ENCODE assay signal across 2 cellular contexts in the genomic region with DNA sequence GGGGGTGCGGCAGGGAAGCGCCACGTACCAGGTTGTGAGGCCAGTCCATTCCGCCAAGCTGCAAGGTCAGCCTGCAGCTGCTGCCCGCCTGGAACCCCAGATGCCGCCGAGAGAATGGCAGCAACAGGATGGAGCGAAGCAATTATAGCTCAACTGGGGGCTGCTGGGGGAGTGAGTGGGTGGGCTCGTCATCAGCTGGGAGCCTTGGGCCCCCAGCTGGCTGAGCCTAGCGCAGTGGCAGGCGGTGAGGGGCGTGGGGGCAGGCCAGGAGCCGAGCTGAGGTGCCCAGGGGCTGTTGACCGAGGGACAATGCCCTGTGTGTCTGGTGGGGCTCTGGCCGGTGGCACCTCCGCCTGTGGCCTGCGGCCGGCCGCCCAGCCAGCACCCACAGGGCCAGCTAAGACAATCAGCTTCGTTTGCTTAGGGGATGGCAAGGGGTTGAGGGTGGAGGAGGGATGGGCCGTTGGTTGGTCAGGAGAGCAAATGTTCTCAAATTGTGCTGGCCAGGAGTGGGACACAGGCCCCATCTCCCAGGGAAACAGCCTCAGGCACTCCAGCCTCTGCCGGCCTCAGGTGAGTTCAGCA.
TF ChIP-seq lines count a peak whose summit lies in the region.

A gene with protein sequence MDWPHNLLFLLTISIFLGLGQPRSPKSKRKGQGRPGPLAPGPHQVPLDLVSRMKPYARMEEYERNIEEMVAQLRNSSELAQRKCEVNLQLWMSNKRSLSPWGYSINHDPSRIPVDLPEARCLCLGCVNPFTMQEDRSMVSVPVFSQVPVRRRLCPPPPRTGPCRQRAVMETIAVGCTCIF (minus strand): TSS at position 116 of the 585 bp plus-strand sequence. CDS start 67 bp downstream, at position 49.

TF ChIP-seq in SK-N-SH, 30 proteins besides CTCF, POLR2A, EP300 and RAD21 (continued from another document):
- TF ChIP-seq MEF2A (IDR thresholded peaks at IDR 0.05; ENCODE audit: borderline replicate concordance, low read depth) (no peak), MXI1 (IDR thresholded peaks at IDR 0.05; ENCODE audit: low read depth, low read length) (no peak), TEAD4 (IDR thresholded peaks at IDR 0.05; ENCODE audit: borderline replicate concordance, insufficient read depth) (no peak), RXRA (IDR thresholded peaks at IDR 0.05; ENCODE audit: borderline replicate concordance, low read depth) (no peak)
- TF ChIP-seq, protein P1, sequence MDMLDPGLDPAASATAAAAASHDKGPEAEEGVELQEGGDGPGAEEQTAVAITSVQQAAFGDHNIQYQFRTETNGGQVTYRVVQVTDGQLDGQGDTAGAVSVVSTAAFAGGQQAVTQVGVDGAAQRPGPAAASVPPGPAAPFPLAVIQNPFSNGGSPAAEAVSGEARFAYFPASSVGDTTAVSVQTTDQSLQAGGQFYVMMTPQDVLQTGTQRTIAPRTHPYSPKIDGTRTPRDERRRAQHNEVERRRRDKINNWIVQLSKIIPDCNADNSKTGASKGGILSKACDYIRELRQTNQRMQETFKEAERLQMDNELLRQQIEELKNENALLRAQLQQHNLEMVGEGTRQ (IDR thresholded peaks at IDR 0.05; ENCODE audit: borderline replicate concordance, low read depth, low read length): no peak

TF ChIP-seq in SK-N-SH treated with all-trans-retinoic acid at 6 μM for 48 hours, 23 proteins besides CTCF, POLR2A, EP300 and RAD21:
- TF ChIP-seq, protein P2, sequence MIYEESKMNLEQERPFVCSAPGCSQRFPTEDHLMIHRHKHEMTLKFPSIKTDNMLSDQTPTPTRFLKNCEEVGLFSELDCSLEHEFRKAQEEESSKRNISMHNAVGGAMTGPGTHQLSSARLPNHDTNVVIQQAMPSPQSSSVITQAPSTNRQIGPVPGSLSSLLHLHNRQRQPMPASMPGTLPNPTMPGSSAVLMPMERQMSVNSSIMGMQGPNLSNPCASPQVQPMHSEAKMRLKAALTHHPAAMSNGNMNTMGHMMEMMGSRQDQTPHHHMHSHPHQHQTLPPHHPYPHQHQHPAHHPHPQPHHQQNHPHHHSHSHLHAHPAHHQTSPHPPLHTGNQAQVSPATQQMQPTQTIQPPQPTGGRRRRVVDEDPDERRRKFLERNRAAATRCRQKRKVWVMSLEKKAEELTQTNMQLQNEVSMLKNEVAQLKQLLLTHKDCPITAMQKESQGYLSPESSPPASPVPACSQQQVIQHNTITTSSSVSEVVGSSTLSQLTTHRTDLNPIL (CRISPR knock-in tag; IDR thresholded peaks at IDR 0.05; ENCODE audit: low read depth): no peak
- TF ChIP-seq ZFP3 (CRISPR knock-in tag; IDR thresholded peaks at IDR 0.05): no peak
- TF ChIP-seq ZFP30 (CRISPR knock-in tag; IDR thresholded peaks at IDR 0.05): no peak
- TF ChIP-seq BACH2 (CRISPR knock-in tag; IDR thresholded peaks at IDR 0.05; ENCODE audit: borderline replicate concordance): no peak
- TF ChIP-seq, protein P3, sequence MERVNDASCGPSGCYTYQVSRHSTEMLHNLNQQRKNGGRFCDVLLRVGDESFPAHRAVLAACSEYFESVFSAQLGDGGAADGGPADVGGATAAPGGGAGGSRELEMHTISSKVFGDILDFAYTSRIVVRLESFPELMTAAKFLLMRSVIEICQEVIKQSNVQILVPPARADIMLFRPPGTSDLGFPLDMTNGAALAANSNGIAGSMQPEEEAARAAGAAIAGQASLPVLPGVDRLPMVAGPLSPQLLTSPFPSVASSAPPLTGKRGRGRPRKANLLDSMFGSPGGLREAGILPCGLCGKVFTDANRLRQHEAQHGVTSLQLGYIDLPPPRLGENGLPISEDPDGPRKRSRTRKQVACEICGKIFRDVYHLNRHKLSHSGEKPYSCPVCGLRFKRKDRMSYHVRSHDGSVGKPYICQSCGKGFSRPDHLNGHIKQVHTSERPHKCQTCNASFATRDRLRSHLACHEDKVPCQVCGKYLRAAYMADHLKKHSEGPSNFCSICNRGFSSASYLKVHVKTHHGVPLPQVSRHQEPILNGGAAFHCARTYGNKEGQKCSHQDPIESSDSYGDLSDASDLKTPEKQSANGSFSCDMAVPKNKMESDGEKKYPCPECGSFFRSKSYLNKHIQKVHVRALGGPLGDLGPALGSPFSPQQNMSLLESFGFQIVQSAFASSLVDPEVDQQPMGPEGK (CRISPR knock-in tag; IDR thresholded peaks at IDR 0.05; ENCODE audit: borderline replicate concordance): no peak
- TF ChIP-seq, protein P4, sequence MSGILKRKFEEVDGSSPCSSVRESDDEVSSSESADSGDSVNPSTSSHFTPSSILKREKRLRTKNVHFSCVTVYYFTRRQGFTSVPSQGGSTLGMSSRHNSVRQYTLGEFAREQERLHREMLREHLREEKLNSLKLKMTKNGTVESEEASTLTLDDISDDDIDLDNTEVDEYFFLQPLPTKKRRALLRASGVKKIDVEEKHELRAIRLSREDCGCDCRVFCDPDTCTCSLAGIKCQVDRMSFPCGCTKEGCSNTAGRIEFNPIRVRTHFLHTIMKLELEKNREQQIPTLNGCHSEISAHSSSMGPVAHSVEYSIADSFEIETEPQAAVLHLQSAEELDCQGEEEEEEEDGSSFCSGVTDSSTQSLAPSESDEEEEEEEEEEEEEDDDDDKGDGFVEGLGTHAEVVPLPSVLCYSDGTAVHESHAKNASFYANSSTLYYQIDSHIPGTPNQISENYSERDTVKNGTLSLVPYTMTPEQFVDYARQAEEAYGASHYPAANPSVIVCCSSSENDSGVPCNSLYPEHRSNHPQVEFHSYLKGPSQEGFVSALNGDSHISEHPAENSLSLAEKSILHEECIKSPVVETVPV (CRISPR knock-in tag; IDR thresholded peaks at IDR 0.05): no peak
